8 cellular contexts compared by ENCODE assay signal in genomic region chr11:15534266-15534665, GRCh38.
"Had no signal": no experiment of that assay in that cellular context is flagged by ENCODE, and none has a peak within 500 bp of the region (broad histone marks: within the 10 kb centered on the region; RNA-seq: fewer than 3 reads in every experiment).

No MANE protein-coding gene starts in this region.

- DNase-seq: GDM1, GF-D8 had no signal

- FAIRE-seq: G401.6, GM12878, GM12891, GM12892, GM18507, GM19239 had no signal

- H3K4me3 ChIP-seq: GM12878 had no signal

- ATAC-seq: GM12878 had no signal
